1 cellular context compared by ENCODE assay signal in the genomic region with DNA sequence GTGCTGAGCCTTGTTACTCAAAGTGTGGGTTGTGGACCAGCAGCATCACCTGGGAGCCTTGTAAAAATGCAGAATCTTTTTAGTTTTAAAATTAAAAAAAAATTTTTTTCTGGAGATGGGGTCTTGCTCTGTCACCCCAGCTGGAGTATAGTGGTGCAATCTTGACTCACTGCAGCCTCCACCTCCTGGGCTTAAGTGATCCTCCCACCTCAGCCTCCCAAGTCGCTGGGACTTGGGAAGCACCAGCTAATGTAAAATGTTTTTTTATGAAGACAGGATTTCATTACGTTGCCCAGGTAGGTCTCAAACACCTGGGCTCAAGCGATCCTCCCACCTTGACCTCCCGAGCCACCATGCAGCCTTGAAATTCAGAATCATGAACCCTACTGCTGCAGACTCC.
TF ChIP-seq lines count a peak whose summit lies in the region.

No MANE protein-coding gene starts in this region.

TF ChIP-seq in HepG2, 621 proteins besides CTCF, POLR2A, EP300 and RAD21:
- TF ChIP-seq TEAD3 (CRISPR knock-in tag; optimal IDR thresholded peaks at IDR 0.05; ENCODE audit: borderline replicate concordance): no peak
- TF ChIP-seq ZSCAN12 (CRISPR knock-in tag; IDR thresholded peaks at IDR 0.05): no peak
- TF ChIP-seq ZNF34 (CRISPR knock-in tag; IDR thresholded peaks at IDR 0.05; ENCODE audit: borderline replicate concordance): no peak
- 0 out of 2 replicates have a peak, but pooled peaks have one; percentile 20 for TF ChIP-seq SNAPC2 (CRISPR knock-in tag; IDR thresholded peaks at IDR 0.05)
- no peak for TF ChIP-seq ZNF326 (CRISPR knock-in tag; IDR thresholded peaks at IDR 0.05; ENCODE audit: borderline replicate concordance)
- no peak for TF ChIP-seq SALL2 (CRISPR knock-in tag; IDR thresholded peaks at IDR 0.05)
- TF ChIP-seq, protein P1, sequence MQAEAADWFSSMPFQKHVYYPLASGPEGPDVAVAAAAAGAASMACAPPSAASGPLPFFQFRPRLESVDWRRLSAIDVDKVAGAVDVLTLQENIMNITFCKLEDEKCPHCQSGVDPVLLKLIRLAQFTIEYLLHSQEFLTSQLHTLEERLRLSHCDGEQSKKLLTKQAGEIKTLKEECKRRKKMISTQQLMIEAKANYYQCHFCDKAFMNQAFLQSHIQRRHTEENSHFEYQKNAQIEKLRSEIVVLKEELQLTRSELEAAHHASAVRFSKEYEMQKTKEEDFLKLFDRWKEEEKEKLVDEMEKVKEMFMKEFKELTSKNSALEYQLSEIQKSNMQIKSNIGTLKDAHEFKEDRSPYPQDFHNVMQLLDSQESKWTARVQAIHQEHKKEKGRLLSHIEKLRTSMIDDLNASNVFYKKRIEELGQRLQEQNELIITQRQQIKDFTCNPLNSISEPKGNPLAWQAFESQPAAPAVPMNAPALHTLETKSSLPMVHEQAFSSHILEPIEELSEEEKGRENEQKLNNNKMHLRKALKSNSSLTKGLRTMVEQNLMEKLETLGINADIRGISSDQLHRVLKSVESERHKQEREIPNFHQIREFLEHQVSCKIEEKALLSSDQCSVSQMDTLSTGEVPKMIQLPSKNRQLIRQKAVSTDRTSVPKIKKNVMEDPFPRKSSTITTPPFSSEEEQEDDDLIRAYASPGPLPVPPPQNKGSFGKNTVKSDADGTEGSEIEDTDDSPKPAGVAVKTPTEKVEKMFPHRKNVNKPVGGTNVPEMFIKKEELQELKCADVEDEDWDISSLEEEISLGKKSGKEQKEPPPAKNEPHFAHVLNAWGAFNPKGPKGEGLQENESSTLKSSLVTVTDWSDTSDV (CRISPR knock-in tag; IDR thresholded peaks at IDR 0.05): no peak
- 0 out of 2 replicates have a peak, but pooled peaks have one; percentile 20 for TF ChIP-seq ZMYM3 (CRISPR knock-in tag; IDR thresholded peaks at IDR 0.05)
- TF ChIP-seq ZNF713 (CRISPR knock-in tag; IDR thresholded peaks at IDR 0.05): no peak
- TF ChIP-seq ZNF12 (CRISPR knock-in tag; IDR thresholded peaks at IDR 0.05): no peak
- TF ChIP-seq, protein P2, sequence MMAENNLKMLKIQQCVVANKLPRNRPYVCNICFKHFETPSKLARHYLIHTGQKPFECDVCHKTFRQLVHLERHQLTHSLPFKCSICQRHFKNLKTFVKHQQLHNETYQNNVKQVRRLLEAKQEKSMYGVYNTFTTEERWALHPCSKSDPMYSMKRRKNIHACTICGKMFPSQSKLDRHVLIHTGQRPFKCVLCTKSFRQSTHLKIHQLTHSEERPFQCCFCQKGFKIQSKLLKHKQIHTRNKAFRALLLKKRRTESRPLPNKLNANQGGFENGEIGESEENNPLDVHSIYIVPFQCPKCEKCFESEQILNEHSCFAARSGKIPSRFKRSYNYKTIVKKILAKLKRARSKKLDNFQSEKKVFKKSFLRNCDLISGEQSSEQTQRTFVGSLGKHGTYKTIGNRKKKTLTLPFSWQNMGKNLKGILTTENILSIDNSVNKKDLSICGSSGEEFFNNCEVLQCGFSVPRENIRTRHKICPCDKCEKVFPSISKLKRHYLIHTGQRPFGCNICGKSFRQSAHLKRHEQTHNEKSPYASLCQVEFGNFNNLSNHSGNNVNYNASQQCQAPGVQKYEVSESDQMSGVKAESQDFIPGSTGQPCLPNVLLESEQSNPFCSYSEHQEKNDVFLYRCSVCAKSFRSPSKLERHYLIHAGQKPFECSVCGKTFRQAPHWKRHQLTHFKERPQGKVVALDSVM (CRISPR knock-in tag; IDR thresholded peaks at IDR 0.05): peak; percentile 90
- no peak for TF ChIP-seq DMAP1 (CRISPR knock-in tag; IDR thresholded peaks at IDR 0.05)
- TF ChIP-seq, protein P3, sequence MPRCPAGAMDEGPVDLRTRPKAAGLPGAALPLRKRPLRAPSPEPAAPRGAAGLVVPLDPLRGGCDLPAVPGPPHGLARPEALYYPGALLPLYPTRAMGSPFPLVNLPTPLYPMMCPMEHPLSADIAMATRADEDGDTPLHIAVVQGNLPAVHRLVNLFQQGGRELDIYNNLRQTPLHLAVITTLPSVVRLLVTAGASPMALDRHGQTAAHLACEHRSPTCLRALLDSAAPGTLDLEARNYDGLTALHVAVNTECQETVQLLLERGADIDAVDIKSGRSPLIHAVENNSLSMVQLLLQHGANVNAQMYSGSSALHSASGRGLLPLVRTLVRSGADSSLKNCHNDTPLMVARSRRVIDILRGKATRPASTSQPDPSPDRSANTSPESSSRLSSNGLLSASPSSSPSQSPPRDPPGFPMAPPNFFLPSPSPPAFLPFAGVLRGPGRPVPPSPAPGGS (CRISPR knock-in tag; IDR thresholded peaks at IDR 0.05): no peak
TF ChIP-seq in HepG2: peak in this region for 3.
